8 cellular contexts compared by ENCODE assay signal in genomic region chr9:100352727-100353505, GRCh38. TPM values are rescaled to one million over a fixed set of nuclear protein-coding genes. Genes with fewer than 3 reads are reported as not detected.
DNase-seq lines count a peak whose midpoint lies in the region; ATAC-seq and TF ChIP-seq lines count a peak whose summit lies in the region.

TEX10 (minus strand) TSS chr9:100352942; CDS start chr9:100349363, 3,579 bp downstream.

- POLR2A ChIA-PET in activated CD4-positive, alpha-beta T cell treated with anti-CD3 and anti-CD28 coated beads for 36 hours (lab: Charles Lee) = interaction anchor here (1.2 to 1.5 kb wide), 2 partner anchors 10 to 15 kb away, joined by 4 to 5 read pairs; no protein-coding TSS in a partner anchor

- peak within 1 kb of the TSS; percentile 95 for H3K4me3 Mint-ChIP-seq in activated CD4-positive, alpha-beta T cell treated with anti-CD3 and anti-CD28 coated beads for 36 hours

- peaks cover 6% of the 10 kb centered on the region for H3K9me3 Mint-ChIP-seq in activated CD4-positive, alpha-beta T cell treated with anti-CD3 and anti-CD28 coated beads for 36 hours (ENCODE audit: low read depth)

- H3K4me1 ChIP-seq in colonic mucosa = peaks cover 5% of the 10 kb centered on the region

- H3K27ac Mint-ChIP-seq in activated CD4-positive, alpha-beta T cell treated with anti-CD3 and anti-CD28 coated beads for 36 hours = peak within 1 kb of the TSS; percentile 91

- H3K9me3 ChIP-seq in colonic mucosa = no peaks in the 10 kb centered on the region

- no peaks in the 10 kb centered on the region for H3K27me3 ChIP-seq in colonic mucosa

- peaks cover 41% of the 10 kb centered on the region for H3K4me1 Mint-ChIP-seq in activated CD4-positive, alpha-beta T cell treated with anti-CD3 and anti-CD28 coated beads for 36 hours

- no peaks in the 10 kb centered on the region for H3K27me3 Mint-ChIP-seq in activated CD4-positive, alpha-beta T cell treated with anti-CD3 and anti-CD28 coated beads for 36 hours

- TF ChIP-seq POLR2A in GM19099 (IDR thresholded peaks at IDR 0.05; ENCODE audit: extremely low read depth, insufficient read length, low read depth) = peak; percentile 78

- peak within 1 kb of the TSS; percentile 71 for H3K27ac ChIP-seq in colonic mucosa

- no peak for TF ChIP-seq CTCF in colonic mucosa (IDR thresholded peaks at IDR 0.05)

- DNase-seq in AML-193 (lab: John Stamatoyannopoulos, UW) (peak; percentile 67 to 76), NCI-H510A treated with DMSO at 0.1 percent for 48 hours (lab: John Stamatoyannopoulos, UW) (peak; percentile 81), colonic mucosa (peak; percentile 91), kidney tubule cell (ENCODE audit: low spot score) (peak; percentile 83)
- peak; percentile 93 for DNase-seq in activated CD4-positive, alpha-beta T cell treated with anti-CD3 and anti-CD28 coated beads for 36 hours
- DNase-seq in stimulated activated CD4-positive, alpha-beta T cell treated with anti-CD3 and anti-CD28 coated beads, Interleukin-1b, Interleukin-23, amount 100 ng/mL, for 1 hour (ENCODE audit: low read depth in 2 of 2) = peak; percentile 66 to 83

- peaks cover 15% of the 10 kb centered on the region for H3K36me3 Mint-ChIP-seq in activated CD4-positive, alpha-beta T cell treated with anti-CD3 and anti-CD28 coated beads for 36 hours (ENCODE audit: low read depth)

- H3K36me3 ChIP-seq in colonic mucosa = no peaks in the 10 kb centered on the region

- H3K4me3 ChIP-seq in colonic mucosa = peak within 1 kb of the TSS; percentile 90

- CTCF ChIA-PET in activated CD4-positive, alpha-beta T cell treated with anti-CD3 and anti-CD28 coated beads for 36 hours (lab: Charles Lee) = interaction anchor here (1.9 kb wide), 1 partner anchor 85 kb away, joined by 8 read pairs; no protein-coding TSS in a partner anchor

- intact Hi-C loops in activated CD4-positive, alpha-beta T cell treated with anti-CD3 and anti-CD28 coated beads for 36 hours (cut with DNase I, micrococcal nuclease) = loop anchor here (1.0 to 10.0 kb wide), 12 partner anchors 58 to 1182 kb away; partner anchors contain the start of genes MSANTD3 (in 2 of the 2), INVS (in 1 of the 2), MRPL50 (in 1 of the 2) and NR4A3 (in 1 of the 2)
- intact Hi-C loops in colonic mucosa (cut with DNase I) = no loop called here

- peak within 1 kb of the TSS; percentile 75 to 80 for H3K9ac ChIP-seq in colonic mucosa (ENCODE audit: low read depth in 2 of 2, low read length in 2 of 2)

- peak; percentile 87 for ATAC-seq in HG03432 (IDR thresholded peaks at IDR 0.05; ENCODE audit: unreplicated experiment)
- ATAC-seq in activated CD4-positive, alpha-beta T cell treated with anti-CD3 and anti-CD28 coated beads for 36 hours = peak; percentile 93

RNA-seq across cellular contexts. Expression of gene TEX10, which starts in this region (rescaled TPM):
- 10 to 100 TPM; 24.8 to 27.5 TPM for total RNA-seq in activated CD4-positive, alpha-beta T cell treated with anti-CD3 and anti-CD28 coated beads for 36 hours
- total RNA-seq in colonic mucosa = 10 to 100 TPM in 1 of 2 donors, 1 to 10 TPM in 1; 8.3 to 11.5 TPM

Comparison
In these comparisons a context has a peak if more than half of its experiments do, and no peak if none do; other contexts are left out.
1. Peak in every context shown above with its lines: DNase-seq, ATAC-seq, H3K4me3 ChIP-seq and H3K27ac ChIP-seq.